Comparison of ENCODE assay signal across 14 cellular contexts in genomic region chr4:47533689-47534347, GRCh38. TPM values are rescaled to one million over a fixed set of nuclear protein-coding genes. Genes with fewer than 3 reads are reported as not detected.
A peak's percentile ranks its signal among the peaks of the same experiment; 100 is the strongest.
DNase-seq lines count a peak whose midpoint lies in the region; ATAC-seq, FAIRE-seq and TF ChIP-seq lines count a peak whose summit lies in the region.
"Had no signal": no experiment of that assay in that cellular context is flagged by ENCODE, and none has a peak within 500 bp of the region (broad histone marks: within the 10 kb centered on the region; RNA-seq: fewer than 3 reads in every experiment).

No MANE protein-coding gene starts in this region.

- H4K91ac ChIP-seq in IMR-90 (ENCODE audit: insufficient read depth, low read depth, low read length): no peak overlapping the region

- H2BK5ac ChIP-seq in IMR-90 (ENCODE audit: low read depth, low read length, poor library complexity, severe bottlenecking): peak overlapping the region; percentile 70

- H3K4me3 ChIP-seq in IMR-90 (ENCODE audit: insufficient read depth, low read depth, low read length): no peak overlapping the region
- H3K4me3 ChIP-seq in astrocyte (ENCODE audit: insufficient read depth, low read depth, low read length): no peak overlapping the region
- H3K4me3 ChIP-seq in smooth muscle cell: no peak overlapping the region
- H3K4me3 ChIP-seq: suprapubic skin had no signal

- POLR2A ChIA-PET in IMR-90 (lab: Charles Lee; ENCODE audit: unreplicated experiment): no interaction called here

- no peak overlapping the region; the same call in 1 of the 2 replicates for H4K5ac ChIP-seq in IMR-90 (ENCODE audit: low read depth, low read length)

- peak overlapping the region; percentile 32 for H3K4me3 Mint-ChIP-seq in activated CD8-positive, alpha-beta memory T cell treated with anti-CD3 and anti-CD28 coated beads, Interleukin-2, amount 10 ng/mL, durations not matched to agents 7 days and 5 days
- H3K4me3 Mint-ChIP-seq in astrocyte (ENCODE audit: unreplicated experiment): no peak overlapping the region

- peaks cover 6% of the 10 kb centered on the region for H3K9me3 Mint-ChIP-seq in activated CD8-positive, alpha-beta memory T cell treated with anti-CD3 and anti-CD28 coated beads, Interleukin-2, amount 10 ng/mL, durations not matched to agents 7 days and 5 days (ENCODE audit: low read depth)
- peaks cover 6% of the 10 kb centered on the region for H3K9me3 Mint-ChIP-seq in astrocyte (ENCODE audit: unreplicated experiment)

- no peak overlapping the region for H2AFZ ChIP-seq in IMR-90 (replicated peaks; ENCODE audit: low read length, poor library complexity)
- H2AFZ ChIP-seq in astrocyte (ENCODE audit: low read depth, low read length): no peak overlapping the region
- no peak overlapping the region for H2AFZ ChIP-seq in smooth muscle cell (ENCODE audit: low read depth)

- no TSS peak for BruUV-seq in IMR-90 (replicated peaks; lab: Mats Ljungman, UMichigan)

- H2AK9ac ChIP-seq in IMR-90 (replicated peaks; ENCODE audit: low read depth, low read length, poor library complexity): no peak overlapping the region

- H3K14ac ChIP-seq in IMR-90 (replicated peaks; ENCODE audit: low read depth, low read length): no peak overlapping the region; the same call in 1 of the 2 replicates

- H2BK120ac ChIP-seq in IMR-90 (ENCODE audit: low read depth, low read length): no peak overlapping the region

- peaks cover 7% of the 10 kb centered on the region; the same call in 1 of the 2 replicates for H3K9me1 ChIP-seq in IMR-90 (ENCODE audit: insufficient read depth, low read length)

- H3K9ac ChIP-seq in IMR-90 (ENCODE audit: low read depth, low read length) (no peak overlapping the region), astrocyte (ENCODE audit: low read length) (peak overlapping the region; percentile 20), smooth muscle cell (ENCODE audit: low read depth) (no peak overlapping the region)

- intact Hi-C loops in IMR-90 (cut with micrococcal nuclease): loop anchor here (5.0 kb wide), 1 partner anchor 47 kb away; the partner anchor contains the start of gene ATP10D

- H3K27me3 ChIP-seq in IMR-90 (ENCODE audit: control insufficient read depth, insufficient read depth, low read length) (no peaks in the 10 kb centered on the region), astrocyte (ENCODE audit: insufficient read depth, low read length) (no peaks in the 10 kb centered on the region), smooth muscle cell (ENCODE audit: low read depth) (no peaks in the 10 kb centered on the region)
- H3K27me3 ChIP-seq: suprapubic skin had no signal

- H3K4ac ChIP-seq in IMR-90 (ENCODE audit: low read depth, low read length): peak overlapping the region; percentile 64; the same call in 1 of the 2 replicates

- H2BK20ac ChIP-seq in IMR-90 (ENCODE audit: low read depth, low read length): peak overlapping the region; percentile 43; the same call in 1 of the 2 replicates

- H3K9me3 ChIP-seq in IMR-90 (ENCODE audit: control insufficient read depth, insufficient read depth, low read length) (no peaks in the 10 kb centered on the region; the same call in 1 of the 2 replicates), astrocyte (ENCODE audit: insufficient read depth, low read depth, low read length) (no peaks in the 10 kb centered on the region), smooth muscle cell (replicated peaks; ENCODE audit: low read depth) (no peaks in the 10 kb centered on the region)
- H3K9me3 ChIP-seq: suprapubic skin had no signal

- H3K4me1 ChIP-seq in IMR-90 (ENCODE audit: control insufficient read depth, insufficient read depth, low read length) (peaks cover 15% of the 10 kb centered on the region), astrocyte (ENCODE audit: insufficient read depth, low read length) (peaks cover 44% of the 10 kb centered on the region), smooth muscle cell (ENCODE audit: low read depth) (peaks cover 18% of the 10 kb centered on the region)

- H3K27ac Mint-ChIP-seq in activated CD8-positive, alpha-beta memory T cell treated with anti-CD3 and anti-CD28 coated beads, Interleukin-2, amount 10 ng/mL, durations not matched to agents 7 days and 5 days: peak overlapping the region; percentile 72
- H3K27ac Mint-ChIP-seq in astrocyte (ENCODE audit: unreplicated experiment): peak overlapping the region; percentile 73

- H3K27me3 Mint-ChIP-seq in activated CD8-positive, alpha-beta memory T cell treated with anti-CD3 and anti-CD28 coated beads, Interleukin-2, amount 10 ng/mL, durations not matched to agents 7 days and 5 days: no peaks in the 10 kb centered on the region
- no peaks in the 10 kb centered on the region for H3K27me3 Mint-ChIP-seq in astrocyte (ENCODE audit: low read depth, unreplicated experiment)

- ATAC-seq in activated CD8-positive, alpha-beta memory T cell treated with anti-CD3 and anti-CD28 coated beads, Interleukin-2, amount 10 ng/mL, durations not matched to agents 7 days and 5 days: peak; percentile 45
- ATAC-seq in IMR-90 (ENCODE audit: low read depth) (no peak), GM21619 (IDR thresholded peaks at IDR 0.05; ENCODE audit: unreplicated experiment) (no peak), GM19463 (IDR thresholded peaks at IDR 0.05; ENCODE audit: unreplicated experiment) (no peak)

- no peak overlapping the region for H3K56ac ChIP-seq in IMR-90 (ENCODE audit: extremely low read depth, insufficient read depth, low read length)

- no peak overlapping the region; the same call in 1 of the 2 replicates for H3K18ac ChIP-seq in IMR-90 (ENCODE audit: low read depth, low read length)

- no peak for TF ChIP-seq CTCF in IMR-90 (conservative IDR thresholded peaks at IDR 0.05; ENCODE audit: low read depth, low read length)
- TF ChIP-seq CTCF in astrocyte (IDR thresholded peaks at IDR 0.05; ENCODE audit: insufficient read depth, low read depth, low read length): no peak
- TF ChIP-seq CTCF in smooth muscle cell (IDR thresholded peaks at IDR 0.05; ENCODE audit: borderline replicate concordance, insufficient read depth, poor library complexity, severe bottlenecking): no peak

- no peaks in the 10 kb centered on the region for H4K20me1 ChIP-seq in IMR-90 (ENCODE audit: insufficient read depth, low read length)
- H4K20me1 ChIP-seq in astrocyte (ENCODE audit: insufficient read depth, low read length): no peaks in the 10 kb centered on the region
- no peaks in the 10 kb centered on the region for H4K20me1 ChIP-seq in smooth muscle cell (ENCODE audit: low read depth)

- no peak for DNase-seq in activated CD8-positive, alpha-beta memory T cell treated with anti-CD3 and anti-CD28 coated beads, Interleukin-2, amount 10 ng/mL, durations not matched to agents 7 days and 5 days
- no peak for DNase-seq in activated CD8-positive, alpha-beta memory T cell treated with anti-CD3 and anti-CD28 coated beads, Interleukin-2, amount 50 U/mL, for 4 hours
- peak; percentile 37 for DNase-seq in IMR-90
- peak; percentile 65 for DNase-seq in astrocyte (ENCODE audit: low read depth)
- no peak for DNase-seq in smooth muscle cell (lab: John Stamatoyannopoulos, UW; ENCODE audit: unreplicated experiment)
- DNase-seq in activated CD4-positive, CD25-positive, alpha-beta regulatory T cell treated with anti-CD3 and anti-CD28 coated beads, Interleukin-2, amount 50 U/mL, for 72 hours: no peak
- DNase-seq: activated CD4-positive, alpha-beta T cell treated with anti-CD3 and anti-CD28 coated beads, Interleukin-2, amount 50 U/mL, for 4 hours; NCI-H1092 treated with DMSO at 0.1 percent for 48 hours; NCI-H446; small intestine had no signal

- peaks cover 62% of the 10 kb centered on the region for H3K36me3 Mint-ChIP-seq in activated CD8-positive, alpha-beta memory T cell treated with anti-CD3 and anti-CD28 coated beads, Interleukin-2, amount 10 ng/mL, durations not matched to agents 7 days and 5 days
- peaks cover 37% of the 10 kb centered on the region for H3K36me3 Mint-ChIP-seq in astrocyte (ENCODE audit: low read depth, unreplicated experiment)

- whole genome bisulfite sequencing in IMR-90 (ENCODE audit: extremely low coverage in 2 of 2, insufficient read length in 1 of 2), 2 experiments: no CpG with 5 or more reads among the region's 4 CpGs
- 60% methylated on average over 4 of the region's 4 CpGs for WGBS in smooth muscle cell (ENCODE audit: low lambda C conversion rate)

- peaks cover 27% of the 10 kb centered on the region for H3K79me2 ChIP-seq in astrocyte (ENCODE audit: insufficient read depth, low read length)
- H3K79me2 ChIP-seq in smooth muscle cell (ENCODE audit: low read depth): no peaks in the 10 kb centered on the region

- in situ Hi-C loops in IMR-90 (cut with MboI; ENCODE audit: low sequenced_read_pairs): no loop called here

- H3K79me1 ChIP-seq in IMR-90 (ENCODE audit: low read depth in 1 of 2, low read length in 2 of 2): peaks cover 14 to 37% of the 10 kb centered on the region in 2 experiments

- dilution Hi-C loops in IMR-90 (cut with HindIII; ENCODE audit: low sequenced_read_pairs, unreplicated experiment): no loop called here

- peaks cover 74% of the 10 kb centered on the region for H3K4me1 Mint-ChIP-seq in activated CD8-positive, alpha-beta memory T cell treated with anti-CD3 and anti-CD28 coated beads, Interleukin-2, amount 10 ng/mL, durations not matched to agents 7 days and 5 days
- H3K4me1 Mint-ChIP-seq in astrocyte (ENCODE audit: low read depth, unreplicated experiment): peaks cover 53% of the 10 kb centered on the region

- no peak overlapping the region for H2AK5ac ChIP-seq in IMR-90 (ENCODE audit: low read depth, low read length)

- peak; percentile 63 for FAIRE-seq in astrocyte (lab: Jason Lieb, UNC)
- FAIRE-seq: islet of Langerhans had no signal

- H3K23ac ChIP-seq in IMR-90 (ENCODE audit: low read depth, low read length): no peak overlapping the region; the same call in 1 of the 2 replicates

- H3F3A ChIP-seq in smooth muscle cell (ENCODE audit: low read depth): no peaks in the 10 kb centered on the region

- H3K4me2 ChIP-seq in IMR-90 (ENCODE audit: low read depth, low read length) (no peak overlapping the region), astrocyte (ENCODE audit: low read length) (peak overlapping the region; percentile 12), smooth muscle cell (no peak overlapping the region)

- peak overlapping the region in 1 of 2 experiments; percentile 32; a peak in 2 of 4 replicates for H4K8ac ChIP-seq in IMR-90 (ENCODE audit: low read depth in 2 of 2, low read length in 2 of 2)

- no peak overlapping the region; the same call in 2 of the 3 replicates for H2BK15ac ChIP-seq in IMR-90 (ENCODE audit: low read depth, low read length)

- TF ChIP-seq POLR2A in IMR-90 (IDR thresholded peaks at IDR 0.05; ENCODE audit: low read depth, low read length): no peak

- peaks cover 5% of the 10 kb centered on the region for H3K36me3 ChIP-seq in IMR-90 (ENCODE audit: control insufficient read depth, insufficient read depth, low read length)
- H3K36me3 ChIP-seq in astrocyte (ENCODE audit: insufficient read depth, low read length): peaks cover 23% of the 10 kb centered on the region
- H3K36me3 ChIP-seq in smooth muscle cell (ENCODE audit: low read depth): no peaks in the 10 kb centered on the region

- H3K27ac ChIP-seq in IMR-90 (ENCODE audit: insufficient read depth, low read length) (no peak overlapping the region), astrocyte (ENCODE audit: low read depth, low read length) (peak overlapping the region; percentile 95), smooth muscle cell (ENCODE audit: low read depth) (peak overlapping the region; percentile 6)
- H3K27ac ChIP-seq: suprapubic skin had no signal

- TF ChIP-seq RAD21 in IMR-90 (IDR thresholded peaks at IDR 0.05; ENCODE audit: low read length): no peak

- CTCF ChIA-PET in activated CD8-positive, alpha-beta memory T cell treated with anti-CD3 and anti-CD28 coated beads, Interleukin-2, amount 10 ng/mL, durations not matched to agents 7 days and 5 days (lab: Charles Lee): interaction anchor here (1.3 to 1.9 kb wide), 2 partner anchors 11 to 30 kb away, joined by 4 to 7 read pairs; no protein-coding TSS in a partner anchor
- CTCF ChIA-PET in IMR-90 (lab: Yijun Ruan, JAX): interaction anchor here (0.7 kb wide), 1 partner anchor 10 kb away, joined by 3 read pairs; no protein-coding TSS in a partner anchor

RNA-seq across cellular contexts. Expression of gene ATP10D, which starts 48.7 kb away (rescaled TPM):
- 10 to 100 TPM; 18.9 to 25.9 TPM for total RNA-seq in activated CD8-positive, alpha-beta memory T cell treated with anti-CD3 and anti-CD28 coated beads, Interleukin-2, amount 10 ng/mL, durations not matched to agents 7 days and 5 days
- 90.3 and 135 TPM in 2 replicates for total RNA-seq in IMR-90 (2012; rRNA removed)
- 26.1 and 28.9 TPM in 2 replicates for polyA plus RNA-seq in IMR-90 (2012; rRNA removed)
- polyA plus RNA-seq in IMR-90 (2012; cell fraction: cytosol; rRNA removed): 15.2 and 42.0 TPM in 2 replicates
- 19.7 and 67.8 TPM in 2 replicates for polyA plus RNA-seq in IMR-90 (2012; cell fraction: nucleus; rRNA removed; ENCODE audit: low replicate concordance)
- 69.6 and 75.8 TPM in 2 replicates for total RNA-seq in astrocyte
- total RNA-seq in smooth muscle cell: 28.4 and 29.6 TPM in 2 replicates
- 8.6 and 9.2 TPM in 2 replicates for polyA plus RNA-seq in smooth muscle cell

Comparison
In these comparisons a context has a peak if more than half of its experiments do, and no peak if none do; other contexts are left out.
1. DNase-seq: peak in IMR-90 (single experiment) and astrocyte (single experiment); none in activated CD8-positive, alpha-beta memory T cell treated with anti-CD3 and anti-CD28 coated beads, Interleukin-2, amount 10 ng/mL, durations not matched to agents 7 days and 5 days (single experiment), activated CD8-positive, alpha-beta memory T cell treated with anti-CD3 and anti-CD28 coated beads, Interleukin-2, amount 50 U/mL, for 4 hours (single experiment), smooth muscle cell (single experiment) and activated CD4-positive, CD25-positive, alpha-beta regulatory T cell treated with anti-CD3 and anti-CD28 coated beads, Interleukin-2, amount 50 U/mL, for 72 hours (single experiment).